In the genomic region with DNA sequence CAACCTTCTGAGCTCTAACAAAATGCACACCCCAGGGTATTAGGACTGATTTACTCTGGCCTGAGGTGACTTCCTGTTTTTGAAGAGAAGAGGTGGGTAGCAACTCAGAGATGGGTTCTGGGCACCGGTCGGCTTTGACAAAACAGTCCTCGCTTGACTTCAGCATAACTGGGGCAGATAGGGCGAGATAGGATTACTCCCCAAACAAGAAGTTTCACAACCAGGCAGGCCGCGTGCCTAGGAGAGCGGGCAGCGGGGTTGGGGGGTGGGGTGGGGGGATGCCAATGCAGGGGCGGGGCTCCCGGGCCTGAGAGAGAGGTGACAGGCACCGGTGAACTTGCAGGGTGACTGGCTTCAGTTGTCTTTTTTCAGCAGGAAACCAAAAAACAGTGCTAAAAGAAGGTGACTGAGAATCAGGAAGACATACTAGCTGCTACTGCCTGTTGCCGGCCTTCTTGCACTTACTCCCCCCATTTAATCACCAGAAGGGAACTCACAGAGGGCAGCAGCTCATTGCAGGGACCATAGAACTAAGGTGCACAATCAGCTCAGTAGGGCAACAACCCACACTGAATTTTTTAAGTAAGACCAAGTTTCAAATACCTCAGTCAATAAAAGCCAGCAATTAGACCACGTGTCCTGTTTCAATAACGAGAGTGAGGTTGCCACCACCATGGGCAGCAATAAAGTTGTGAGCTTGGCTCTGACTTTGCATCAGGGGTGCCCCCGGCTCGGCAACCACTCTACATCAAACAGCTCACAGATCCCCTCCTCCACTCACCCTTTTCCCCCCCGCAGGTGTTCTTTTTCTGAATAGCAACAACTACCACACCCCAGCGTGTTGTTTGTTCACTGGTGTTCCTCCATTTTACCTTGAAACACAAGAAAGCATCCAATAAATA, we compare ENCODE assay signal across 8 cellular contexts. TPM values are rescaled to one million over a fixed set of nuclear protein-coding genes. Genes with fewer than 3 reads are reported as not detected.
DNase-seq lines count a peak whose midpoint lies in the region; ATAC-seq and TF ChIP-seq lines count a peak whose summit lies in the region.

No MANE protein-coding gene starts in this region.

- TF ChIP-seq POLR2A in sigmoid colon (IDR thresholded peaks at IDR 0.05) = no peak

- H3K27me3 ChIP-seq in mucosa of stomach (ENCODE audit: control insufficient read depth, insufficient read depth, low read length) (no peaks in the 10 kb centered on the region), sigmoid colon (no peaks in the 10 kb centered on the region), dorsolateral prefrontal cortex (peaks cover 0 to 4% (median 0%) of the 10 kb centered on the region in 45 donors)

- peak overlapping the region; percentile 55 for H3K4me3 Mint-ChIP-seq in activated CD4-positive, alpha-beta memory T cell treated with anti-CD3 and anti-CD28 coated beads, Interleukin-2, amount 10 ng/mL, durations not matched to agents 7 days and 5 days

- no peak for TF ChIP-seq EP300 in sigmoid colon (IDR thresholded peaks at IDR 0.05)

- no peak overlapping the region for H3K4me3 ChIP-seq in mucosa of stomach (ENCODE audit: low read length)
- no peak overlapping the region for H3K4me3 ChIP-seq in sigmoid colon
- no peak overlapping the region for H3K4me3 ChIP-seq in dorsolateral prefrontal cortex

- H3K27me3 Mint-ChIP-seq in activated CD4-positive, alpha-beta memory T cell treated with anti-CD3 and anti-CD28 coated beads, Interleukin-2, amount 10 ng/mL, durations not matched to agents 7 days and 5 days = no peaks in the 10 kb centered on the region

- no peaks in the 10 kb centered on the region for H3K9me3 Mint-ChIP-seq in activated CD4-positive, alpha-beta memory T cell treated with anti-CD3 and anti-CD28 coated beads, Interleukin-2, amount 10 ng/mL, durations not matched to agents 7 days and 5 days

- peaks cover 9% of the 10 kb centered on the region for H3K4me1 ChIP-seq in mucosa of stomach (ENCODE audit: control insufficient read depth, insufficient read depth, low read length)
- no peaks in the 10 kb centered on the region for H3K4me1 ChIP-seq in sigmoid colon

- ATAC-seq in GM19395 (IDR thresholded peaks at IDR 0.05; ENCODE audit: unreplicated experiment) = peak; percentile 57
- peak; percentile 37 for ATAC-seq in HG03521 (IDR thresholded peaks at IDR 0.05; ENCODE audit: unreplicated experiment)

- no peak for TF ChIP-seq CTCF in sigmoid colon (IDR thresholded peaks at IDR 0.05)
- TF ChIP-seq CTCF in dorsolateral prefrontal cortex (IDR thresholded peaks at IDR 0.05 in 54 of 56, conservative IDR thresholded peaks at IDR 0.05 in 2 of 56; ENCODE audit: low read depth in 1 of 56, partially characterized antibody in 56 of 56) = no peak

- H3K27ac ChIP-seq in sigmoid colon = no peak overlapping the region
- no peak overlapping the region for H3K27ac ChIP-seq in dorsolateral prefrontal cortex

- no peaks in the 10 kb centered on the region for H3K9me3 ChIP-seq in mucosa of stomach (ENCODE audit: control insufficient read depth, low read length)
- no peaks in the 10 kb centered on the region for H3K9me3 ChIP-seq in sigmoid colon

- peak overlapping the region; percentile 19 for H3K9ac ChIP-seq in mucosa of stomach (ENCODE audit: low read length)

- CTCF ChIA-PET in activated CD4-positive, alpha-beta memory T cell treated with anti-CD3 and anti-CD28 coated beads, Interleukin-2, amount 10 ng/mL, durations not matched to agents 7 days and 5 days (lab: Charles Lee) = interaction anchor here (0.7 to 4.8 kb wide), 14 partner anchors 8 to 585 kb away, joined by 3 to 27 read pairs (median 5); no protein-coding TSS in a partner anchor

- peak overlapping the region; percentile 93 for H3K27ac Mint-ChIP-seq in activated CD4-positive, alpha-beta memory T cell treated with anti-CD3 and anti-CD28 coated beads, Interleukin-2, amount 10 ng/mL, durations not matched to agents 7 days and 5 days

- H3K36me3 ChIP-seq in mucosa of stomach (ENCODE audit: control insufficient read depth, insufficient read depth, low read length) (no peaks in the 10 kb centered on the region), sigmoid colon (no peaks in the 10 kb centered on the region)

- peaks cover 3% of the 10 kb centered on the region for H3K36me3 Mint-ChIP-seq in activated CD4-positive, alpha-beta memory T cell treated with anti-CD3 and anti-CD28 coated beads, Interleukin-2, amount 10 ng/mL, durations not matched to agents 7 days and 5 days (ENCODE audit: low read depth)

- intact Hi-C loops in sigmoid colon (cut with DNase I) = loop anchor here (10.0 kb wide), 1 partner anchor 100 kb away; no protein-coding TSS in a partner anchor
- intact Hi-C loops in dorsolateral prefrontal cortex (cut with DNase I) = loop anchor here in 1 of 2 donors (5.0 kb wide), 1 partner anchor 67 kb away; no protein-coding TSS in a partner anchor

- WGBS in sigmoid colon, 2 donors = 43 to 80% methylated on average over 18 of the region's 18 CpGs

- POLR2A ChIA-PET in activated CD4-positive, alpha-beta memory T cell treated with anti-CD3 and anti-CD28 coated beads, Interleukin-2, amount 10 ng/mL, durations not matched to agents 7 days and 5 days (lab: Charles Lee) = interaction anchor here (1.0 to 11.4 kb wide), 27 partner anchors 8 to 357 kb away, joined by 3 to 525 read pairs (median 5); partner anchors contain the start of gene FLI1

- H3K4me1 Mint-ChIP-seq in activated CD4-positive, alpha-beta memory T cell treated with anti-CD3 and anti-CD28 coated beads, Interleukin-2, amount 10 ng/mL, durations not matched to agents 7 days and 5 days = peaks cover 84% of the 10 kb centered on the region

- DNase-seq in activated CD4-positive, alpha-beta memory T cell treated with anti-CD3 and anti-CD28 coated beads, Interleukin-2, amount 10 ng/mL, durations not matched to agents 7 days and 5 days = peak; percentile 75
- DNase-seq in NCI-H1105 treated with DMSO at 0.1 percent for 48 hours (lab: John Stamatoyannopoulos, UW) (no peak), NCI-H2107 treated with DMSO at 0.1 percent for 48 hours (lab: John Stamatoyannopoulos, UW; ENCODE audit: unreplicated experiment) (no peak), sigmoid colon (no peak), dorsolateral prefrontal cortex (no peak)

RNA-seq across cellular contexts. Expression of gene ETS1, which starts 37.2 kb away (rescaled TPM):
- 100 to 1,000 TPM; 572 to 584 TPM for total RNA-seq in activated CD4-positive, alpha-beta memory T cell treated with anti-CD3 and anti-CD28 coated beads, Interleukin-2, amount 10 ng/mL, durations not matched to agents 7 days and 5 days
- total RNA-seq in sigmoid colon = 10 to 100 TPM; 23.3 to 29.5 (median 25.3) TPM
- 100 to 1,000 TPM in 1 of 3 donors, 10 to 100 TPM in 2; 12.5 to 122 (median 14.4) TPM for polyA plus RNA-seq in sigmoid colon
- 10 to 100 TPM in 119 of 120 experiments, 1 to 10 TPM in 1; 9.6 to 30.0 (median 15.3) TPM for total RNA-seq in dorsolateral prefrontal cortex

Comparison
In these comparisons a context has a peak if more than half of its experiments do, and no peak if none do; other contexts are left out.
1. RNA of gene ETS1, which starts 37.2 kb away (total RNA-seq): 572 to 584 TPM in activated CD4-positive, alpha-beta memory T cell treated with anti-CD3 and anti-CD28 coated beads, Interleukin-2, amount 10 ng/mL, durations not matched to agents 7 days and 5 days; 23.3 to 29.5 TPM in sigmoid colon and 9.6 to 30.0 TPM in dorsolateral prefrontal cortex; every median in the first group is over 10 times any median in the second.